3 cellular contexts compared by ENCODE assay signal in genomic region chr7:133790911-133791310, GRCh38.
"Had no signal": no experiment of that assay in that cellular context is flagged by ENCODE, and none has a peak within 500 bp of the region (broad histone marks: within the 10 kb centered on the region; RNA-seq: fewer than 3 reads in every experiment).

No MANE protein-coding gene starts in this region.

- DNase-seq: GDM1, GF-D8 had no signal

- ATAC-seq: GM12878 had no signal

- H3K4me3 ChIP-seq: GM12878 had no signal
